ENCODE assay signal across 25 cellular contexts in genomic region chr6:866316-866715, GRCh38.
"Had no signal": no experiment of that assay in that cellular context is flagged by ENCODE, and none has a peak within 500 bp of the region (broad histone marks: within the 10 kb centered on the region; RNA-seq: fewer than 3 reads in every experiment).

No MANE protein-coding gene starts in this region.

- ATAC-seq: left lung; lower lobe of right lung; naive thymus-derived CD4-positive, alpha-beta T cell; natural killer cell treated with Interleukin-12 subunit alpha and Interleukin-12 subunit beta and Interleukin-15 and Interleukin-18, amount 100 ng/mL, for 72 hours; right lobe of liver; stimulated activated memory B cell treated with anti-CD40 and anti-IgM and Interleukin-4, amounts not matched to agents 10 μg/mL and 1 μg/mL and 100 μg/mL, for 72 hours; stimulated activated naive CD8-positive, alpha-beta T cell treated with anti-CD3 and anti-CD28 coated beads, Interleukin-15, amount 100 ng/mL, for 72 hours had no signal

- H3K4me2 ChIP-seq: smooth muscle cell had no signal

- H3K27me3 ChIP-seq: ovary, right atrium auricular region, right lobe of liver, testis, thyroid gland, uterus had no signal

- H3K9me3 ChIP-seq: left lung, lower lobe of right lung, ovary, right atrium auricular region, right lobe of liver, testis, thyroid gland, uterus had no signal

- H3K4me3 ChIP-seq: left lung, lower lobe of right lung, ovary, right atrium auricular region, right lobe of liver, smooth muscle cell, testis, thyroid gland, uterus had no signal

- H3K27ac ChIP-seq: left lung, lower lobe of right lung, ovary, right atrium auricular region, right lobe of liver, testis, thyroid gland, uterus had no signal

- DNase-seq: hypothalamus; immature natural killer cell; kidney; left colon; left lung; lower lobe of right lung; mammary epithelial cell; mesenchymal stem cell; naive thymus-derived CD4-positive, alpha-beta T cell; ovary; right lobe of liver; stimulated activated CD4-positive, alpha-beta T cell treated with anti-CD3 and anti-CD28 coated beads, Interleukin-1b, Interleukin-23, amount 100 ng/mL, for 48 hours; stimulated activated CD4-positive, alpha-beta T cell treated with anti-CD3 and anti-CD28 coated beads, Interleukin-2, amount 100 ng/mL, for 48 hours; stimulated activated CD4-positive, alpha-beta T cell treated with anti-CD3 and anti-CD28 coated beads, Interleukin-4, amount 100 ng/mL, for 4 hours; stimulated activated CD8-positive, alpha-beta memory T cell treated with anti-CD3 and anti-CD28 coated beads, Interleukin-4, amount 100 ng/mL, for 48 hours; stimulated activated naive CD4-positive, alpha-beta T cell treated with Interleukin-2 at 50 U/mL for 16 hours; stimulated activated naive CD8-positive, alpha-beta T cell treated with anti-CD3 and anti-CD28 coated beads, Interleukin-15, amount 100 ng/mL, for 72 hours; testis; thyroid gland; trophoblast cell; uterus had no signal

- H3K36me3 ChIP-seq: left lung, lower lobe of right lung, ovary, right atrium auricular region, right lobe of liver, thyroid gland, uterus had no signal

- H3K4me1 ChIP-seq: left lung, lower lobe of right lung, right atrium auricular region, right lobe of liver, testis, thyroid gland, uterus had no signal
